ENCODE assay signal across 19 cellular contexts in genomic region chr22:43166132-43166930, GRCh38.
"Had no signal": no experiment of that assay in that cellular context is flagged by ENCODE, and none has a peak within 500 bp of the region (broad histone marks: within the 10 kb centered on the region; RNA-seq: fewer than 3 reads in every experiment).

No MANE protein-coding gene starts in this region.

- DNase-seq: activated CD4-positive, alpha-beta T cell treated with anti-CD3 and anti-CD28 coated beads for 4 hours; activated CD8-positive, alpha-beta memory T cell treated with anti-CD3 and anti-CD28 coated beads, Interleukin-2, amount 50 U/mL, for 4 hours; activated CD8-positive, alpha-beta T cell treated with anti-CD3 and anti-CD28 coated beads for 36 hours; activated effector memory CD4-positive, alpha-beta T cell treated with Interleukin-2 at 50 U/mL for 16 hours; activated naive CD4-positive, alpha-beta T cell; amygdala; Karpas-422; MM.1S; NCI-H1105 treated with DMSO at 0.1 percent for 48 hours; NCI-H146; NCI-H187 treated with DMSO at 0.1 percent for 48 hours; NCI-H2081 treated with DMSO at 0.1 percent for 48 hours; NCI-H446; SHP77 treated with DMSO at 0.1 percent for 48 hours; T-helper 2 cell; T1000 had no signal

- H3K27me3 ChIP-seq: Peyer's patch had no signal

- H3K9me3 ChIP-seq: Peyer's patch had no signal

- FAIRE-seq: astrocyte, TTC549 had no signal

- H3K27ac ChIP-seq: Peyer's patch had no signal

- H3K4me3 ChIP-seq: Peyer's patch had no signal

- ATAC-seq: activated CD8-positive, alpha-beta T cell treated with anti-CD3 and anti-CD28 coated beads for 36 hours had no signal
